In the genomic region with DNA sequence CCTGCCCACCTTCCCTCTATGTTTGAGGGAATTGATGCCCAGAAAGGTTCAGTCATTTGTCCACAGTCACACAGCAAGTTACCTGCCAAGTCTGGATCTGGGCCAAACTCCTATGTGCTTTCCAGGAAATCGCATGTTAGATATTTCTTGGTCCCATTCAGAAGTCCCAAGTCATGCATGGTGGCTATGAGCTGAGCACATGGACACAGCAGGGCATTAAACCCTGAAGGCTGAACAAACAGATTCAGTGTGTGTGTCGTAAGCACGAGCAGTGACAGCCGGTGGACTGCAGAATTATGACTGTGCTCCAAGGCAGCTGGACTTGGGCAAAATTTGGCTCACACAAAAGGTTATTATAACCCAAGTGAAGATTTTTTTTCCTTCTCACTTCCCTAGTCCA, we compare ENCODE assay signal across 8 cellular contexts. TPM values are rescaled to one million over a fixed set of nuclear protein-coding genes. Genes with fewer than 3 reads are reported as not detected.
DNase-seq lines count a peak whose midpoint lies in the region; ATAC-seq and TF ChIP-seq lines count a peak whose summit lies in the region.

No MANE protein-coding gene starts in this region.

- peak; percentile 81 for ATAC-seq in gastroesophageal sphincter
- no peak for ATAC-seq in GM18870 (IDR thresholded peaks at IDR 0.05; ENCODE audit: unreplicated experiment)
- ATAC-seq in foreskin keratinocyte = no peak

- TF ChIP-seq CTCF in HL-60 (IDR thresholded peaks at IDR 0.05; ENCODE audit: insufficient read depth, low read length) (no peak), gastroesophageal sphincter (IDR thresholded peaks at IDR 0.05) (no peak), GM20000 (IDR thresholded peaks at IDR 0.05; ENCODE audit: extremely low read depth, missing control alignments) (no peak), foreskin keratinocyte (conservative IDR thresholded peaks at IDR 0.05) (no peak)

- H3K9me3 ChIP-seq in gastroesophageal sphincter (no peaks in the 10 kb centered on the region), skeletal muscle tissue (ENCODE audit: control insufficient read depth in 3 of 3, low read length in 3 of 3) (no peaks in the 10 kb centered on the region)

- TF ChIP-seq EP300 in gastroesophageal sphincter (IDR thresholded peaks at IDR 0.05) = no peak

- DNase-seq in HL-60 (ENCODE audit: low read depth in 1 of 2, low spot score in 1 of 2) (peak in 1 of 2 experiments; percentile 81), SHP77 (lab: John Stamatoyannopoulos, UW) (peak; percentile 87 to 91), GM20000 (ENCODE audit: low spot score) (no peak), immature natural killer cell (no peak), foreskin keratinocyte (no peak)

- H3K36me3 ChIP-seq in gastroesophageal sphincter (no peaks in the 10 kb centered on the region), skeletal muscle tissue (ENCODE audit: control insufficient read depth in 3 of 3, insufficient read depth in 3 of 3, low read length in 3 of 3) (no peaks in the 10 kb centered on the region)

- H3K27me3 Mint-ChIP-seq in immature natural killer cell (ENCODE audit: low read depth in 3 of 3) = peaks cover 2 to 10% (median 7%) of the 10 kb centered on the region in 3 donors

- H3K4me3 ChIP-seq in HL-60 (replicated peaks; ENCODE audit: insufficient read depth, low read length) (no peak overlapping the region), gastroesophageal sphincter (no peak overlapping the region), skeletal muscle tissue (ENCODE audit: low read length in 3 of 3) (no peak overlapping the region)

- H3K9ac ChIP-seq in skeletal muscle tissue (ENCODE audit: low read depth in 1 of 3, low read length in 3 of 3) = peak overlapping the region in 2 of 3 donors; percentile 7 to 77

- 13 to 31% methylated on average over 3 to 4 of the region's 4 CpGs for WGBS in gastroesophageal sphincter (ENCODE audit: low coverage in 1 of 2), 2 donors

- no peak for TF ChIP-seq POLR2A in gastroesophageal sphincter (IDR thresholded peaks at IDR 0.05)

- H3K27ac ChIP-seq in HL-60 (replicated peaks) = peak overlapping the region; percentile 2; the same call in 1 of the 2 replicates
- peak overlapping the region in 3 of 4 donors; percentile 54 to 63 (median 62) for H3K27ac ChIP-seq in gastroesophageal sphincter
- H3K27ac ChIP-seq in skeletal muscle tissue (ENCODE audit: low read depth, low read length) = peak overlapping the region; percentile 80
- no peak overlapping the region for H3K27ac ChIP-seq in foreskin keratinocyte

- H3K9me3 Mint-ChIP-seq in immature natural killer cell = no peaks in the 10 kb centered on the region

- H3K27me3 ChIP-seq in HL-60 (ENCODE audit: insufficient read depth, poor library complexity, severe bottlenecking) = no peaks in the 10 kb centered on the region
- no peaks in the 10 kb centered on the region for H3K27me3 ChIP-seq in gastroesophageal sphincter
- no peaks in the 10 kb centered on the region for H3K27me3 ChIP-seq in skeletal muscle tissue (ENCODE audit: control insufficient read depth in 3 of 3, insufficient read depth in 3 of 3, low read length in 3 of 3)
- peaks cover 20% of the 10 kb centered on the region for H3K27me3 ChIP-seq in foreskin keratinocyte

- no peaks in the 10 kb centered on the region for H3K4me1 Mint-ChIP-seq in immature natural killer cell

- no peak overlapping the region for H3K27ac Mint-ChIP-seq in immature natural killer cell

- H3K4me1 ChIP-seq in gastroesophageal sphincter (peaks cover 0 to 42% (median 8%) of the 10 kb centered on the region in 3 donors), skeletal muscle tissue (ENCODE audit: control insufficient read depth in 3 of 3, insufficient read depth in 3 of 3, low read length in 3 of 3) (peaks cover 33 to 38% (median 35%) of the 10 kb centered on the region in 3 donors), foreskin keratinocyte (no peaks in the 10 kb centered on the region)

- no peak overlapping the region for H3K4me3 Mint-ChIP-seq in immature natural killer cell

- no peaks in the 10 kb centered on the region for H3K36me3 Mint-ChIP-seq in immature natural killer cell

RNA-seq across cellular contexts. Expression of gene SLC6A6, which starts 11.4 kb away (rescaled TPM):
- total RNA-seq in gastroesophageal sphincter (10 to 100 TPM; 15.4 to 37.6 (median 20.9) TPM), skeletal muscle tissue (5.7 TPM), foreskin keratinocyte (13.6 and 14.8 TPM in 2 replicates)
- polyA plus RNA-seq in immature natural killer cell (1 to 10 TPM; 4.7 to 8.0 (median 6.9) TPM), foreskin keratinocyte (4.7 and 5.0 TPM in 2 replicates)

Comparison
In these comparisons a context has a peak if more than half of its experiments do, and no peak if none do; other contexts are left out.
1. DNase-seq: peak in SHP77 (2 of 2); none in GM20000 (single experiment), immature natural killer cell (0 of 3) and foreskin keratinocyte (0 of 2).